Comparison of ENCODE assay signal across 18 cellular contexts in the genomic region with DNA sequence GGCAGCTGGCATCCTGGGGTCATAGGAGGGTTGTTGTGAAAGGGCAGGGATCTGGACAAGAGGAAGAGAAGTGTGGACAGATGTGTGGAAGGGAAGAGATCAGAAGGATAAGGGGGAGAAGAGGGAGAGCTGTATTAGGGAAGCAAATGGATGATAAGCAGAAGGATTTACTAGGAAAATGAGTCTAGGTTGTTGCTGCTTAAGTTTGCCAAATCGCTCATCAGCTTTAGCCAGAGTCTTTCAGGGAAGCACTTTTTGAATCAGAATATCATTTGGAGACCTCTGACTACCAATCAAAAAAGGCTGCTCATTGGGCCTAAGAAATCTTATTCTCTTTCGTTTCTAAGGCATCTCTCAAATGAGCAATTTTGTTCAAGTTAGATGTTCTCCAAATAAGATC. TPM values are rescaled to one million over a fixed set of nuclear protein-coding genes. Genes with fewer than 3 reads are reported as not detected.
DNase-seq lines count a peak whose midpoint lies in the region; ATAC-seq and TF ChIP-seq lines count a peak whose summit lies in the region.
"Had no signal": no experiment of that assay in that cellular context is flagged by ENCODE, and none has a peak within 500 bp of the region (broad histone marks: within the 10 kb centered on the region; RNA-seq: fewer than 3 reads in every experiment).

No MANE protein-coding gene starts in this region.

- H3K4me1 Mint-ChIP-seq in activated CD4-positive, alpha-beta T cell treated with anti-CD3 and anti-CD28 coated beads, Interleukin-2, amount 10 ng/mL, durations not matched to agents 24 days and 14 days = peaks cover 64% of the 10 kb centered on the region
- H3K4me1 Mint-ChIP-seq in activated naive CD8-positive, alpha-beta T cell treated with anti-CD3 and anti-CD28 coated beads for 36 hours = peaks cover 23% of the 10 kb centered on the region
- peaks cover 59 to 61% of the 10 kb centered on the region in 2 donors for H3K4me1 Mint-ChIP-seq in natural killer cell treated with Interleukin-12 subunit alpha and Interleukin-12 subunit beta and Interleukin-15 and Interleukin-18, amount 100 ng/mL, for 72 hours (ENCODE audit: low read depth in 2 of 2)

- no peak for TF ChIP-seq CTCF in GM10266 (IDR thresholded peaks at IDR 0.05; ENCODE audit: control insufficient read depth, insufficient read depth, low read depth, missing control alignments)

- H3K9me3 Mint-ChIP-seq in activated CD4-positive, alpha-beta T cell treated with anti-CD3 and anti-CD28 coated beads, Interleukin-2, amount 10 ng/mL, durations not matched to agents 24 days and 14 days = no peaks in the 10 kb centered on the region
- H3K9me3 Mint-ChIP-seq in activated naive CD8-positive, alpha-beta T cell treated with anti-CD3 and anti-CD28 coated beads for 36 hours = no peaks in the 10 kb centered on the region
- no peaks in the 10 kb centered on the region for H3K9me3 Mint-ChIP-seq in natural killer cell treated with Interleukin-12 subunit alpha and Interleukin-12 subunit beta and Interleukin-15 and Interleukin-18, amount 100 ng/mL, for 72 hours
- H3K9me3 Mint-ChIP-seq: activated naive CD4-positive, alpha-beta T cell treated with anti-CD3 and anti-CD28 coated beads, Interleukin-2, amount 50 U/mL, for 72 hours; stimulated activated naive CD8-positive, alpha-beta T cell treated with anti-CD3 and anti-CD28 coated beads, Interleukin-15, amount 100 ng/mL, for 72 hours had no signal

- H3K27me3 Mint-ChIP-seq in activated CD4-positive, alpha-beta T cell treated with anti-CD3 and anti-CD28 coated beads, Interleukin-2, amount 10 ng/mL, durations not matched to agents 24 days and 14 days = no peaks in the 10 kb centered on the region
- H3K27me3 Mint-ChIP-seq in activated naive CD8-positive, alpha-beta T cell treated with anti-CD3 and anti-CD28 coated beads for 36 hours = no peaks in the 10 kb centered on the region
- no peaks in the 10 kb centered on the region for H3K27me3 Mint-ChIP-seq in natural killer cell treated with Interleukin-12 subunit alpha and Interleukin-12 subunit beta and Interleukin-15 and Interleukin-18, amount 100 ng/mL, for 72 hours
- H3K27me3 Mint-ChIP-seq: stimulated activated naive CD8-positive, alpha-beta T cell treated with anti-CD3 and anti-CD28 coated beads, Interleukin-15, amount 100 ng/mL, for 72 hours had no signal

- no peak for ATAC-seq in natural killer cell treated with Interleukin-12 subunit alpha and Interleukin-12 subunit beta and Interleukin-15 and Interleukin-18, amount 100 ng/mL, for 72 hours
- no peak for ATAC-seq in GM21576 (IDR thresholded peaks at IDR 0.05; ENCODE audit: unreplicated experiment)
- ATAC-seq: activated naive CD4-positive, alpha-beta T cell treated with anti-CD3 and anti-CD28 coated beads, Interleukin-2, amount 50 U/mL, for 72 hours; stimulated activated naive CD8-positive, alpha-beta T cell treated with anti-CD3 and anti-CD28 coated beads, Interleukin-15, amount 100 ng/mL, for 72 hours had no signal

- DNase-seq in activated CD4-positive, alpha-beta T cell treated with anti-CD3 and anti-CD28 coated beads, Interleukin-2, amount 10 ng/mL, durations not matched to agents 24 days and 14 days = peak; percentile 49
- no peak for DNase-seq in activated CD4-positive, alpha-beta T cell treated with anti-CD3 and anti-CD28 coated beads, Interleukin-2, amount 50 U/mL, for 48 hours
- peak; percentile 9 for DNase-seq in GM10266 (ENCODE audit: extremely low spot score)
- DNase-seq in activated naive CD8-positive, alpha-beta T cell treated with anti-CD3 and anti-CD28 coated beads for 36 hours = no peak
- no peak for DNase-seq in natural killer cell treated with Interleukin-12 subunit alpha and Interleukin-12 subunit beta and Interleukin-15 and Interleukin-18, amount 100 ng/mL, for 72 hours (ENCODE audit: low spot score)
- no peak for DNase-seq in HPDE6-E6E7 (ENCODE audit: extremely low spot score)
- no peak for DNase-seq in hippocampal formation (lab: John Stamatoyannopoulos, UW)
- DNase-seq: dermis blood vessel endothelial cell; DMS79; foreskin fibroblast; hypothalamus; NCI-H345; sigmoid colon; stimulated activated CD4-positive, alpha-beta T cell treated with anti-CD3 and anti-CD28 coated beads, Interleukin-1b, Interleukin-23, amount 100 ng/mL, for 48 hours; stimulated activated naive CD8-positive, alpha-beta T cell treated with anti-CD3 and anti-CD28 coated beads, Interleukin-15, amount 100 ng/mL, for 72 hours had no signal

- intact Hi-C loops in activated CD4-positive, alpha-beta T cell treated with anti-CD3 and anti-CD28 coated beads, Interleukin-2, amount 10 ng/mL, durations not matched to agents 24 days and 14 days (cut with micrococcal nuclease) = loop anchor here (10.0 kb wide), 2 partner anchors 351 to 581 kb away; a partner anchor contains a TSS

- peak overlapping the region; percentile 67 for H3K27ac Mint-ChIP-seq in activated CD4-positive, alpha-beta T cell treated with anti-CD3 and anti-CD28 coated beads, Interleukin-2, amount 10 ng/mL, durations not matched to agents 24 days and 14 days
- H3K27ac Mint-ChIP-seq in activated naive CD8-positive, alpha-beta T cell treated with anti-CD3 and anti-CD28 coated beads for 36 hours = no peak overlapping the region
- H3K27ac Mint-ChIP-seq in natural killer cell treated with Interleukin-12 subunit alpha and Interleukin-12 subunit beta and Interleukin-15 and Interleukin-18, amount 100 ng/mL, for 72 hours = peak overlapping the region; percentile 90 to 92
- H3K27ac Mint-ChIP-seq: activated naive CD4-positive, alpha-beta T cell treated with anti-CD3 and anti-CD28 coated beads, Interleukin-2, amount 50 U/mL, for 72 hours had no signal

- peaks cover 20% of the 10 kb centered on the region for H3K36me3 Mint-ChIP-seq in activated CD4-positive, alpha-beta T cell treated with anti-CD3 and anti-CD28 coated beads, Interleukin-2, amount 10 ng/mL, durations not matched to agents 24 days and 14 days (ENCODE audit: low read depth)
- H3K36me3 Mint-ChIP-seq in activated naive CD8-positive, alpha-beta T cell treated with anti-CD3 and anti-CD28 coated beads for 36 hours = peaks cover 12% of the 10 kb centered on the region
- H3K36me3 Mint-ChIP-seq in natural killer cell treated with Interleukin-12 subunit alpha and Interleukin-12 subunit beta and Interleukin-15 and Interleukin-18, amount 100 ng/mL, for 72 hours = peaks cover 4% of the 10 kb centered on the region

- peak overlapping the region; percentile 93 for H3K4me3 Mint-ChIP-seq in activated CD4-positive, alpha-beta T cell treated with anti-CD3 and anti-CD28 coated beads, Interleukin-2, amount 10 ng/mL, durations not matched to agents 24 days and 14 days
- peak overlapping the region; percentile 3 for H3K4me3 Mint-ChIP-seq in activated naive CD8-positive, alpha-beta T cell treated with anti-CD3 and anti-CD28 coated beads for 36 hours
- H3K4me3 Mint-ChIP-seq in natural killer cell treated with Interleukin-12 subunit alpha and Interleukin-12 subunit beta and Interleukin-15 and Interleukin-18, amount 100 ng/mL, for 72 hours = peak overlapping the region; percentile 91
- H3K4me3 Mint-ChIP-seq: CD14-positive monocyte had no signal

RNA-seq across cellular contexts. Expression of a gene that starts 2.6 kb away (rescaled TPM):
- total RNA-seq in activated CD4-positive, alpha-beta T cell treated with anti-CD3 and anti-CD28 coated beads, Interleukin-2, amount 10 ng/mL, durations not matched to agents 24 days and 14 days = 24.7 and 25.9 TPM in 2 replicates
- 10 to 100 TPM; 16.2 to 16.8 TPM for total RNA-seq in activated naive CD8-positive, alpha-beta T cell treated with anti-CD3 and anti-CD28 coated beads for 36 hours
- 10 to 100 TPM; 31.4 to 41.3 TPM for total RNA-seq in natural killer cell treated with Interleukin-12 subunit alpha and Interleukin-12 subunit beta and Interleukin-15 and Interleukin-18, amount 100 ng/mL, for 72 hours

RNA-seq across cellular contexts. Expression of a gene that starts 58.8 kb away (rescaled TPM):
- 0.12 and 0.62 TPM in 2 replicates for total RNA-seq in activated CD4-positive, alpha-beta T cell treated with anti-CD3 and anti-CD28 coated beads, Interleukin-2, amount 10 ng/mL, durations not matched to agents 24 days and 14 days
- not detected for total RNA-seq in activated naive CD8-positive, alpha-beta T cell treated with anti-CD3 and anti-CD28 coated beads for 36 hours
- total RNA-seq in natural killer cell treated with Interleukin-12 subunit alpha and Interleukin-12 subunit beta and Interleukin-15 and Interleukin-18, amount 100 ng/mL, for 72 hours = not detected

Comparison
In these comparisons a context has a peak if more than half of its experiments do, and no peak if none do; other contexts are left out.
1. DNase-seq: peak in activated CD4-positive, alpha-beta T cell treated with anti-CD3 and anti-CD28 coated beads, Interleukin-2, amount 10 ng/mL, durations not matched to agents 24 days and 14 days (single experiment) and GM10266 (single experiment); none in activated CD4-positive, alpha-beta T cell treated with anti-CD3 and anti-CD28 coated beads, Interleukin-2, amount 50 U/mL, for 48 hours (0 of 2), activated naive CD8-positive, alpha-beta T cell treated with anti-CD3 and anti-CD28 coated beads for 36 hours (single experiment), natural killer cell treated with Interleukin-12 subunit alpha and Interleukin-12 subunit beta and Interleukin-15 and Interleukin-18, amount 100 ng/mL, for 72 hours (single experiment), HPDE6-E6E7 (single experiment) and hippocampal formation (0 of 2).
2. H3K4me3 Mint-ChIP-seq: peak in every context shown above with its lines; median percentile 93 in activated CD4-positive, alpha-beta T cell treated with anti-CD3 and anti-CD28 coated beads, Interleukin-2, amount 10 ng/mL, durations not matched to agents 24 days and 14 days; 91 in natural killer cell treated with Interleukin-12 subunit alpha and Interleukin-12 subunit beta and Interleukin-15 and Interleukin-18, amount 100 ng/mL, for 72 hours; 3 in activated naive CD8-positive, alpha-beta T cell treated with anti-CD3 and anti-CD28 coated beads for 36 hours.